ENCODE assay signal across 13 cellular contexts in genomic region chr12:109459247-109459646, GRCh38. TPM values are rescaled to one million over a fixed set of nuclear protein-coding genes. Genes with fewer than 3 reads are reported as not detected.
DNase-seq lines count a peak whose midpoint lies in the region; ATAC-seq and TF ChIP-seq lines count a peak whose summit lies in the region.
"Had no signal": no experiment of that assay in that cellular context is flagged by ENCODE, and none has a peak within 500 bp of the region (broad histone marks: within the 10 kb centered on the region; RNA-seq: fewer than 3 reads in every experiment).

No MANE protein-coding gene starts in this region.

- peaks cover 40% of the 10 kb centered on the region for H3K36me3 Mint-ChIP-seq in natural killer cell treated with Interleukin-12 subunit alpha and Interleukin-12 subunit beta and Interleukin-15 and Interleukin-18, amount 100 ng/mL, for 72 hours

- peaks cover 66 to 72% of the 10 kb centered on the region in 2 donors for H3K4me1 Mint-ChIP-seq in natural killer cell treated with Interleukin-12 subunit alpha and Interleukin-12 subunit beta and Interleukin-15 and Interleukin-18, amount 100 ng/mL, for 72 hours (ENCODE audit: low read depth in 2 of 2)

- intact Hi-C loops in left ventricle myocardium inferior (cut with micrococcal nuclease): no loop called here
- intact Hi-C loops in Right ventricle myocardium inferior (cut with DNase I): no loop called here

- no peak for TF ChIP-seq CTCF in left ventricle myocardium inferior (IDR thresholded peaks at IDR 0.05; ENCODE audit: borderline replicate concordance)

- peak overlapping the region; percentile 40 for H3K4me3 Mint-ChIP-seq in natural killer cell treated with Interleukin-12 subunit alpha and Interleukin-12 subunit beta and Interleukin-15 and Interleukin-18, amount 100 ng/mL, for 72 hours

- H3K27me3 Mint-ChIP-seq in natural killer cell treated with Interleukin-12 subunit alpha and Interleukin-12 subunit beta and Interleukin-15 and Interleukin-18, amount 100 ng/mL, for 72 hours: no peaks in the 10 kb centered on the region
- H3K27me3 Mint-ChIP-seq: progenitor cell of endocrine pancreas had no signal

- WGBS in esophagus, 2 donors: 68 to 70% methylated on average over 6 of the region's 6 CpGs
- 34% methylated on average over 6 of the region's 6 CpGs for WGBS in urinary bladder

- peaks cover 78% of the 10 kb centered on the region for H3K4me1 ChIP-seq in left ventricle myocardium inferior
- H3K4me1 ChIP-seq in esophagus (ENCODE audit: control insufficient read depth in 2 of 2, insufficient read depth in 2 of 2, low read length in 1 of 2): peaks cover 18 to 32% of the 10 kb centered on the region in 2 donors
- peaks cover 3% of the 10 kb centered on the region for H3K4me1 ChIP-seq in urinary bladder (ENCODE audit: insufficient read depth)

- H3K9me3 ChIP-seq in left ventricle myocardium inferior (replicated peaks) (no peaks in the 10 kb centered on the region), esophagus (ENCODE audit: control insufficient read depth in 2 of 2, insufficient read depth in 1 of 2, low read depth in 1 of 2, low read length in 1 of 2) (no peaks in the 10 kb centered on the region)

- H3K36me3 ChIP-seq in left ventricle myocardium inferior (peaks cover 45% of the 10 kb centered on the region), esophagus (ENCODE audit: control insufficient read depth in 2 of 2, insufficient read depth in 2 of 2, low read length in 1 of 2) (peaks cover 14 to 29% of the 10 kb centered on the region in 2 donors), urinary bladder (ENCODE audit: insufficient read depth) (peaks cover 4% of the 10 kb centered on the region)

- DNase-seq in left ventricle myocardium inferior (no peak), Right ventricle myocardium inferior (ENCODE audit: missing footprints) (no peak), C1 segment of cervical spinal cord (lab: John Stamatoyannopoulos, UW) (no peak)
- no peak for DNase-seq in natural killer cell treated with Interleukin-12 subunit alpha and Interleukin-12 subunit beta and Interleukin-15 and Interleukin-18, amount 100 ng/mL, for 72 hours (ENCODE audit: low spot score)
- DNase-seq in stimulated activated CD4-positive, alpha-beta T cell treated with anti-CD3 and anti-CD28 coated beads, Interleukin-4, amount 100 ng/mL, for 4 hours: no peak
- DNase-seq: cerebellar nuclear complex, GDM1, NCI-H82 had no signal

- H3K4me3 ChIP-seq in left ventricle myocardium inferior (no peak overlapping the region), esophagus (ENCODE audit: low read depth in 1 of 2, low read length in 2 of 2) (no peak overlapping the region), urinary bladder (ENCODE audit: low read depth, low read length) (no peak overlapping the region)

- H3K27ac Mint-ChIP-seq in natural killer cell treated with Interleukin-12 subunit alpha and Interleukin-12 subunit beta and Interleukin-15 and Interleukin-18, amount 100 ng/mL, for 72 hours: peak overlapping the region; percentile 93 to 95

- H3K27ac ChIP-seq in left ventricle myocardium inferior (replicated peaks) (peak overlapping the region; percentile 99), esophagus (ENCODE audit: low read depth in 2 of 2, low read length in 1 of 2) (peak overlapping the region; percentile 47 to 71), urinary bladder (ENCODE audit: low read depth) (peak overlapping the region; percentile 62)

- H3K9me3 Mint-ChIP-seq in natural killer cell treated with Interleukin-12 subunit alpha and Interleukin-12 subunit beta and Interleukin-15 and Interleukin-18, amount 100 ng/mL, for 72 hours: no peaks in the 10 kb centered on the region

- ATAC-seq in Right ventricle myocardium inferior: no peak
- no peak for ATAC-seq in natural killer cell treated with Interleukin-12 subunit alpha and Interleukin-12 subunit beta and Interleukin-15 and Interleukin-18, amount 100 ng/mL, for 72 hours
- no peak for ATAC-seq in GM18867 (IDR thresholded peaks at IDR 0.05; ENCODE audit: unreplicated experiment)
- ATAC-seq: HCT116 had no signal

- H3K27me3 ChIP-seq in left ventricle myocardium inferior (ENCODE audit: low read depth) (no peaks in the 10 kb centered on the region), esophagus (ENCODE audit: control insufficient read depth in 1 of 2, insufficient read depth in 2 of 2, low read length in 2 of 2) (no peaks in the 10 kb centered on the region)

RNA-seq across cellular contexts. Expression of gene KCTD10, which starts 17.9 kb away (rescaled TPM):
- total RNA-seq in left ventricle myocardium inferior: 21.5 TPM
- total RNA-seq in Right ventricle myocardium inferior: 32.2 TPM
- polyA plus RNA-seq in esophagus: 10 to 100 TPM; 15.4 to 28.2 TPM
- 10 to 100 TPM; 49.9 to 92.0 TPM for total RNA-seq in natural killer cell treated with Interleukin-12 subunit alpha and Interleukin-12 subunit beta and Interleukin-15 and Interleukin-18, amount 100 ng/mL, for 72 hours
- total RNA-seq in urinary bladder: 34.2 TPM
- polyA plus RNA-seq in urinary bladder: 84.5 TPM

RNA-seq across cellular contexts. Expression of gene UBE3B, which starts 18.2 kb away (rescaled TPM):
- 56.0 TPM for total RNA-seq in left ventricle myocardium inferior
- 56.1 TPM for total RNA-seq in Right ventricle myocardium inferior
- polyA plus RNA-seq in esophagus: 10 to 100 TPM; 12.6 to 14.0 TPM
- 10 to 100 TPM; 38.9 to 39.2 TPM for total RNA-seq in natural killer cell treated with Interleukin-12 subunit alpha and Interleukin-12 subunit beta and Interleukin-15 and Interleukin-18, amount 100 ng/mL, for 72 hours
- total RNA-seq in urinary bladder: 40.1 TPM
- polyA plus RNA-seq in urinary bladder: 22.7 TPM
